In the genomic region with DNA sequence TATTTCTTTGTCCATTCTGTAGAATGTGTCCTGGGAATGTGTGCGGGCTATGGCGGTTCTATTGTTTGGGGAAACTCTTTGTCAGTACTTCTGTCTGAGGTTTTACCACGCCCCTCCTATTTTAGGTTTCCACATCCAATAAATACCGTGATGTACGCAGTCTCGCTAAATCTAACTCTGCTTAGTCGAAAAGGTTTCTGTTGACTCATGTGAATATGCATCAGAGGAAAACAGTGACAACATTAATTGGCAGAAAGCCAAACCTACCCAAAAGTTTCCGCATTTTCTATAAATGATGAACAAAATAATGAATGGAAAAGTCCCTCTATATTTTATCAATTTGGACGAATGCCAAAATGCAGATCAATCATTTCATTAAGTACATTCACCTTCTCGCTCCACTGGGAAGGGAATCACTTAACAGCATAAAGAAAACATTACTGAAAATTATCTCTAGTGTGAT, we compare ENCODE assay signal across 9 cellular contexts.
DNase-seq lines count a peak whose midpoint lies in the region; ATAC-seq and TF ChIP-seq lines count a peak whose summit lies in the region.
"Had no signal": no experiment of that assay in that cellular context is flagged by ENCODE, and none has a peak within 500 bp of the region (broad histone marks: within the 10 kb centered on the region; RNA-seq: fewer than 3 reads in every experiment).

No MANE protein-coding gene starts in this region.

- H4K20me1 ChIP-seq in PC-3 (ENCODE audit: low read length): no peaks in the 10 kb centered on the region

- peaks cover 6% of the 10 kb centered on the region for H3K9me3 Mint-ChIP-seq in activated CD8-positive, alpha-beta T cell treated with anti-CD3 and anti-CD28 coated beads, Interleukin-2, amount 10 ng/mL, durations not matched to agents 7 days and 5 days (ENCODE audit: insufficient read depth)

- no peak for TF ChIP-seq POLR2A in prostate gland (IDR thresholded peaks at IDR 0.05)

- peak overlapping the region; percentile 15 for H3K4me3 Mint-ChIP-seq in activated CD8-positive, alpha-beta T cell treated with anti-CD3 and anti-CD28 coated beads, Interleukin-2, amount 10 ng/mL, durations not matched to agents 7 days and 5 days

- peaks cover 18% of the 10 kb centered on the region for H3K4me1 ChIP-seq in PC-3 (ENCODE audit: insufficient read depth, low read length)
- H3K4me1 ChIP-seq in prostate gland (replicated peaks): peaks cover 2% of the 10 kb centered on the region

- intact Hi-C loops in PC-3 (cut with micrococcal nuclease) (loop anchor here (10.0 kb wide), 1 partner anchor 365 kb away; no protein-coding TSS in a partner anchor), prostate gland (cut with DNase I) (no loop called here)

- POLR2A ChIA-PET in PC-3 (lab: Charles Lee; ENCODE audit: unreplicated experiment): no interaction called here
- POLR2A ChIA-PET in activated CD8-positive, alpha-beta T cell treated with anti-CD3 and anti-CD28 coated beads, Interleukin-2, amount 10 ng/mL, durations not matched to agents 7 days and 5 days (lab: Charles Lee): no interaction called here

- no peaks in the 10 kb centered on the region for H3K27me3 Mint-ChIP-seq in activated CD8-positive, alpha-beta T cell treated with anti-CD3 and anti-CD28 coated beads, Interleukin-2, amount 10 ng/mL, durations not matched to agents 7 days and 5 days (ENCODE audit: low read depth)

- peak overlapping the region; percentile 57 for H3K4me2 ChIP-seq in PC-3 (ENCODE audit: low read length)

- H3K4me1 Mint-ChIP-seq in activated CD8-positive, alpha-beta T cell treated with anti-CD3 and anti-CD28 coated beads, Interleukin-2, amount 10 ng/mL, durations not matched to agents 7 days and 5 days (ENCODE audit: low read depth): peaks cover 50% of the 10 kb centered on the region

- peak; percentile 89 for ATAC-seq in PC-3
- no peak for ATAC-seq in activated CD8-positive, alpha-beta T cell treated with anti-CD3 and anti-CD28 coated beads, Interleukin-2, amount 10 ng/mL, durations not matched to agents 7 days and 5 days

- no peaks in the 10 kb centered on the region for H3K9me2 ChIP-seq in PC-3 (replicated peaks; ENCODE audit: low read length)

- peak; percentile 95 for DNase-seq in PC-3
- DNase-seq in activated CD8-positive, alpha-beta T cell treated with anti-CD3 and anti-CD28 coated beads, Interleukin-2, amount 10 ng/mL, durations not matched to agents 7 days and 5 days: no peak
- DNase-seq in fibroblast of pulmonary artery (ENCODE audit: low read depth): peak; percentile 94
- DNase-seq in stimulated activated CD4-positive, alpha-beta T cell treated with anti-CD3 and anti-CD28 coated beads, Interleukin-2, amount 100 ng/mL, for 4 hours (ENCODE audit: low read depth): peak; percentile 51
- DNase-seq in NCI-H187 treated with DMSO at 0.1 percent for 48 hours (lab: John Stamatoyannopoulos, UW): no peak
- DNase-seq in hippocampal formation (lab: John Stamatoyannopoulos, UW): no peak
- DNase-seq in prostate gland (ENCODE audit: low spot score): no peak
- no peak for DNase-seq in inferior parietal cortex (ENCODE audit: extremely low spot score)
- DNase-seq: NCI-H82 had no signal

- BruUV-seq in PC-3 (replicated peaks; lab: Mats Ljungman, UMichigan): no TSS peak

- no peak overlapping the region for H3K27ac Mint-ChIP-seq in activated CD8-positive, alpha-beta T cell treated with anti-CD3 and anti-CD28 coated beads, Interleukin-2, amount 10 ng/mL, durations not matched to agents 7 days and 5 days

- TF ChIP-seq CTCF in PC-3 (conservative IDR thresholded peaks at IDR 0.05; ENCODE audit: low read depth, low read length): no peak
- no peak for TF ChIP-seq CTCF in fibroblast of pulmonary artery (IDR thresholded peaks at IDR 0.05; ENCODE audit: low read length, missing control alignments)
- TF ChIP-seq CTCF in prostate gland (IDR thresholded peaks at IDR 0.05): no peak

- H3K27ac ChIP-seq in PC-3 (ENCODE audit: low read length) (peak overlapping the region; percentile 81), prostate gland (no peak overlapping the region)

- H3K36me3 Mint-ChIP-seq in activated CD8-positive, alpha-beta T cell treated with anti-CD3 and anti-CD28 coated beads, Interleukin-2, amount 10 ng/mL, durations not matched to agents 7 days and 5 days (ENCODE audit: low read depth): peaks cover 44% of the 10 kb centered on the region

- H3K36me3 ChIP-seq in PC-3 (ENCODE audit: low read depth, low read length) (0 out of 2 replicates have a peak, but pooled peaks cover 3% of the 10 kb centered on the region), prostate gland (no peaks in the 10 kb centered on the region)

- no peaks in the 10 kb centered on the region for H3K79me2 ChIP-seq in PC-3 (ENCODE audit: low read length)

- CTCF ChIA-PET in PC-3 (lab: Charles Lee): interaction anchor here (1.0 kb wide), 1 partner anchor 144 kb away, joined by 3 read pairs; no protein-coding TSS in a partner anchor
- CTCF ChIA-PET in activated CD8-positive, alpha-beta T cell treated with anti-CD3 and anti-CD28 coated beads, Interleukin-2, amount 10 ng/mL, durations not matched to agents 7 days and 5 days (lab: Charles Lee): interaction anchor here (1.3 to 2.0 kb wide), 2 partner anchors 57 to 144 kb away, joined by 3 to 9 read pairs; a partner anchor contains a TSS

- H3K9ac ChIP-seq in PC-3 (ENCODE audit: low read length): peak overlapping the region; percentile 68

- H3F3A ChIP-seq in PC-3 (ENCODE audit: low read length, unreplicated experiment): no peaks in the 10 kb centered on the region

- no peak overlapping the region for H2AFZ ChIP-seq in PC-3 (ENCODE audit: low read length)

- no peak overlapping the region for H3K4me3 ChIP-seq in PC-3 (ENCODE audit: low read length)
- no peak overlapping the region for H3K4me3 ChIP-seq in fibroblast of pulmonary artery (replicated peaks; ENCODE audit: low read depth, low read length)
- H3K4me3 ChIP-seq in prostate gland: no peak overlapping the region

- WGBS in prostate gland: 76% methylated on average over 10 of the region's 10 CpGs

- H3K27me3 ChIP-seq in PC-3 (ENCODE audit: low read length): no peaks in the 10 kb centered on the region
- no peaks in the 10 kb centered on the region for H3K27me3 ChIP-seq in prostate gland (replicated peaks; ENCODE audit: insufficient read depth)

- H3K9me3 ChIP-seq in PC-3 (ENCODE audit: low read length) (no peaks in the 10 kb centered on the region), prostate gland (no peaks in the 10 kb centered on the region)

Comparison
In these comparisons a context has a peak if more than half of its experiments do, and no peak if none do; other contexts are left out.
1. DNase-seq: peak in PC-3 (single experiment), fibroblast of pulmonary artery (single experiment) and stimulated activated CD4-positive, alpha-beta T cell treated with anti-CD3 and anti-CD28 coated beads, Interleukin-2, amount 100 ng/mL, for 4 hours (single experiment); none in activated CD8-positive, alpha-beta T cell treated with anti-CD3 and anti-CD28 coated beads, Interleukin-2, amount 10 ng/mL, durations not matched to agents 7 days and 5 days (single experiment), NCI-H187 treated with DMSO at 0.1 percent for 48 hours (single experiment), hippocampal formation (0 of 2), prostate gland (single experiment) and inferior parietal cortex (single experiment).